Comparison of ENCODE assay signal across 29 cellular contexts in genomic region chr3:69563968-69564367, GRCh38.
"Had no signal": no experiment of that assay in that cellular context is flagged by ENCODE, and none has a peak within 500 bp of the region (broad histone marks: within the 10 kb centered on the region; RNA-seq: fewer than 3 reads in every experiment).

No MANE protein-coding gene starts in this region.

- ATAC-seq: naive thymus-derived CD4-positive, alpha-beta T cell; natural killer cell; psoas muscle; stimulated activated effector memory CD8-positive, alpha-beta T cell treated with anti-CD3 and anti-CD28 coated beads, Interleukin-12 subunit alpha, Interleukin-12 subunit beta, amount 100 ng/mL, for 72 hours; stimulated activated naive CD8-positive, alpha-beta T cell treated with anti-CD3 and anti-CD28 coated beads, Interleukin-15, amount 100 ng/mL, for 72 hours; stimulated activated naive CD8-positive, alpha-beta T cell treated with anti-CD3 and anti-CD28 coated beads, Interleukin-15, Interleukin-2, amounts not matched to agents 100 U/mL and 50 U/mL, for 24 hours had no signal

- H3K4me1 Mint-ChIP-seq: natural killer cell; neural progenitor cell; stimulated activated effector memory CD8-positive, alpha-beta T cell treated with anti-CD3 and anti-CD28 coated beads, Interleukin-12 subunit alpha, Interleukin-12 subunit beta, amount 100 ng/mL, for 72 hours; stimulated activated naive CD8-positive, alpha-beta T cell treated with anti-CD3 and anti-CD28 coated beads, Interleukin-15, amount 100 ng/mL, for 72 hours had no signal

- H3K4me3 ChIP-seq: neural progenitor cell, pancreas, psoas muscle, right lobe of liver, sigmoid colon, suprapubic skin, testis, tibial artery, transverse colon, vagina had no signal

- H3K27ac Mint-ChIP-seq: naive thymus-derived CD4-positive, alpha-beta T cell; natural killer cell; nephron; neural progenitor cell; progenitor cell of endocrine pancreas; stimulated activated effector memory CD8-positive, alpha-beta T cell treated with anti-CD3 and anti-CD28 coated beads, Interleukin-12 subunit alpha, Interleukin-12 subunit beta, amount 100 ng/mL, for 72 hours; stimulated activated naive CD8-positive, alpha-beta T cell treated with anti-CD3 and anti-CD28 coated beads, Interleukin-15, amount 100 ng/mL, for 72 hours; type B pancreatic cell had no signal

- H3K4me3 Mint-ChIP-seq: naive thymus-derived CD4-positive, alpha-beta T cell; natural killer cell; nephron; neural progenitor cell; stimulated activated effector memory CD8-positive, alpha-beta T cell treated with anti-CD3 and anti-CD28 coated beads, Interleukin-12 subunit alpha, Interleukin-12 subunit beta, amount 100 ng/mL, for 72 hours; stimulated activated naive CD8-positive, alpha-beta T cell treated with anti-CD3 and anti-CD28 coated beads, Interleukin-15, amount 100 ng/mL, for 72 hours; type B pancreatic cell had no signal

- H3K4me1 ChIP-seq: neural progenitor cell, pancreas, psoas muscle, testis, transverse colon, vagina had no signal

- DNase-seq: naive thymus-derived CD4-positive, alpha-beta T cell; natural killer cell; nucleus accumbens; pancreas; posterior cingulate gyrus; psoas muscle; right cardiac atrium; right lobe of liver; sigmoid colon; small intestine; stimulated activated CD4-positive, alpha-beta T cell treated with anti-CD3 and anti-CD28 coated beads, Interleukin-15, amount 100 ng/mL, for 24 hours; stimulated activated CD4-positive, alpha-beta T cell treated with anti-CD3 and anti-CD28 coated beads, Interleukin-2, amount 100 ng/mL, for 24 hours; stimulated activated CD4-positive, alpha-beta T cell treated with anti-CD3 and anti-CD28 coated beads, Interleukin-2, amount 100 ng/mL, for 48 hours; stimulated activated CD4-positive, alpha-beta T cell treated with anti-CD3 and anti-CD28 coated beads, Interleukin-4, amount 100 ng/mL, for 24 hours; stimulated activated naive CD4-positive, alpha-beta T cell; stimulated activated naive CD8-positive, alpha-beta T cell treated with anti-CD3 and anti-CD28 coated beads, Interleukin-15, amount 100 ng/mL, for 72 hours; stimulated activated naive CD8-positive, alpha-beta T cell treated with anti-CD3 and anti-CD28 coated beads, Interleukin-15, Interleukin-2, amounts not matched to agents 100 U/mL and 50 U/mL, for 24 hours; substantia nigra; testis; tibial artery; transverse colon had no signal

- H3K27me3 Mint-ChIP-seq: progenitor cell of endocrine pancreas, type B pancreatic cell had no signal

- H3K27me3 ChIP-seq: neural progenitor cell, neutrophil, pancreas, right lobe of liver, sigmoid colon, suprapubic skin, testis, tibial artery, transverse colon, vagina had no signal

- H3K36me3 ChIP-seq: neural progenitor cell, neutrophil, pancreas, right lobe of liver, sigmoid colon, suprapubic skin, tibial artery, transverse colon, vagina had no signal

- H3K36me3 Mint-ChIP-seq: natural killer cell; neural progenitor cell; stimulated activated effector memory CD8-positive, alpha-beta T cell treated with anti-CD3 and anti-CD28 coated beads, Interleukin-12 subunit alpha, Interleukin-12 subunit beta, amount 100 ng/mL, for 72 hours; type B pancreatic cell had no signal

- H3K9me3 ChIP-seq: neutrophil, pancreas, psoas muscle, right lobe of liver, sigmoid colon, suprapubic skin, testis, tibial artery, transverse colon, vagina had no signal

- H3K9me3 Mint-ChIP-seq: nephron, type B pancreatic cell had no signal
